In genomic region chr4:40629401-40630334, GRCh38 we compare ENCODE assay signal across 9 cellular contexts. TPM values are rescaled to one million over a fixed set of nuclear protein-coding genes. Genes with fewer than 3 reads are reported as not detected.
A peak's percentile ranks its signal among the peaks of the same experiment; 100 is the strongest.
DNase-seq lines count a peak whose midpoint lies in the region; TF ChIP-seq lines count a peak whose summit lies in the region.
"Had no signal": no experiment of that assay in that cellular context is flagged by ENCODE, and none has a peak within 500 bp of the region (broad histone marks: within the 10 kb centered on the region; RNA-seq: fewer than 3 reads in every experiment).

Gene RBM47 (minus strand): TSS chr4:40629864. CDS start chr4:40438893, 190,971 bp downstream.

- H3K4me3 ChIP-seq in HEK293 (ENCODE audit: low read depth, low read length) (peak within 1 kb of the TSS; percentile 55), NB4 (ENCODE audit: low read depth, low read length) (peak within 1 kb of the TSS; percentile 56), suprapubic skin (peak within 1 kb of the TSS; percentile 73)

- CTCF ChIA-PET in HEK293 (lab: Yijun Ruan, JAX), result no interaction called here

- WGBS in suprapubic skin, result 1% methylated on average over 44 of the region's 53 CpGs

- peak; percentile 23 for DNase-seq in NCI-H146 (lab: John Stamatoyannopoulos, UW)
- no peak for DNase-seq in NCI-H146 treated with DMSO at 0.1 percent for 48 hours (lab: John Stamatoyannopoulos, UW; ENCODE audit: unreplicated experiment)
- DNase-seq in NB4 (ENCODE audit: low read depth), result peak; percentile 57
- peak; percentile 43 to 47 for DNase-seq in activated CD4-positive, alpha-beta T cell treated with anti-CD3 and anti-CD28 coated beads, Interleukin-2, amount 50 U/mL, for 48 hours
- no peak for DNase-seq in epithelial cell of prostate (ENCODE audit: low read depth, low spot score)
- DNase-seq in mucosa of gallbladder (ENCODE audit: low spot score), result peak; percentile 78
- peak; percentile 79 to 89 for DNase-seq in suprapubic skin (ENCODE audit: low spot score in 2 of 2)
- DNase-seq: DND-41 had no signal

- H3K27ac ChIP-seq in HEK293 (ENCODE audit: extremely low read depth, low read depth, low read length), result peak within 1 kb of the TSS; percentile 86
- peak within 1 kb of the TSS; percentile 97 for H3K27ac ChIP-seq in epithelial cell of prostate
- H3K27ac ChIP-seq in suprapubic skin, result peak within 1 kb of the TSS; percentile 95

- TF ChIP-seq POLR2A in NB4 (IDR thresholded peaks at IDR 0.05; ENCODE audit: extremely low read depth, insufficient read length), result no peak
- TF ChIP-seq POLR2A in suprapubic skin (IDR thresholded peaks at IDR 0.05), result peak in 1 of 2 donors; percentile 30

- no peaks in the 10 kb centered on the region for H3K36me3 ChIP-seq in HEK293 (ENCODE audit: control insufficient read depth in 2 of 2, insufficient read depth in 1 of 2, low read length in 2 of 2)
- H3K36me3 ChIP-seq in suprapubic skin, result no peaks in the 10 kb centered on the region

- TF ChIP-seq CTCF in HEK293 (tag by site-specific recombination; IDR thresholded peaks at IDR 0.05), result no peak
- no peak for TF ChIP-seq CTCF in NB4 (IDR thresholded peaks at IDR 0.05; ENCODE audit: low read depth, low read length)
- TF ChIP-seq CTCF in suprapubic skin (IDR thresholded peaks at IDR 0.05), result no peak

- H3K9me3 ChIP-seq in HEK293 (ENCODE audit: control insufficient read depth, insufficient read depth, low read depth, low read length) (no peaks in the 10 kb centered on the region), suprapubic skin (no peaks in the 10 kb centered on the region)

- POLR2A ChIA-PET in HEK293 (lab: Yijun Ruan, JAX), result interaction anchor here (0.5 to 0.9 kb wide), 2 partner anchors 20 to 295 kb away, joined by 3 to 5 read pairs; no protein-coding TSS in a partner anchor

- no peaks in the 10 kb centered on the region for H3K27me3 ChIP-seq in suprapubic skin

- no peak for TF ChIP-seq EP300 in suprapubic skin (IDR thresholded peaks at IDR 0.05)

- H3K4me1 ChIP-seq in HEK293 (ENCODE audit: control insufficient read depth, insufficient read depth, low read length) (peaks cover 3% of the 10 kb centered on the region; the same call in 1 of the 2 replicates), suprapubic skin (peaks cover 26% of the 10 kb centered on the region)

TF ChIP-seq in HEK293, 187 proteins besides CTCF, POLR2A, EP300 and RAD21 (continues in another document):
- no peak for TF ChIP-seq HOXD13 (CRISPR knock-in tag; IDR thresholded peaks at IDR 0.05; ENCODE audit: borderline replicate concordance)
- TF ChIP-seq SCRT1 (tag by site-specific recombination; IDR thresholded peaks at IDR 0.05; ENCODE audit: borderline replicate concordance), result no peak
- TF ChIP-seq SETDB1 (IDR thresholded peaks at IDR 0.05; ENCODE audit: insufficient read length, low read length), result no peak
- no peak for TF ChIP-seq ZNF19 (tag by site-specific recombination; IDR thresholded peaks at IDR 0.05; ENCODE audit: low read depth)
- no peak for TF ChIP-seq REST (tag by site-specific recombination; IDR thresholded peaks at IDR 0.05)
- TF ChIP-seq ZNF701 (tag by site-specific recombination; IDR thresholded peaks at IDR 0.05), result no peak
- TF ChIP-seq ZNF214 (tag by site-specific recombination; IDR thresholded peaks at IDR 0.05; ENCODE audit: borderline replicate concordance), result no peak
- TF ChIP-seq ZNF777 (tag by site-specific recombination; IDR thresholded peaks at IDR 0.05; ENCODE audit: borderline replicate concordance), result no peak
- no peak for TF ChIP-seq ZNF639 (tag by site-specific recombination; IDR thresholded peaks at IDR 0.05)
- TF ChIP-seq MZF1 (tag by site-specific recombination; IDR thresholded peaks at IDR 0.05; ENCODE audit: borderline replicate concordance), result no peak
- no peak for TF ChIP-seq ZNF202 (tag by site-specific recombination; IDR thresholded peaks at IDR 0.05; ENCODE audit: borderline replicate concordance)
- no peak for TF ChIP-seq HOXC10 (CRISPR knock-in tag; IDR thresholded peaks at IDR 0.05)
- peak; percentile 85 for TF ChIP-seq ZBTB26 (tag by site-specific recombination; optimal IDR thresholded peaks at IDR 0.05)
- TF ChIP-seq ZNF48 (tag by site-specific recombination; IDR thresholded peaks at IDR 0.05), result no peak
- TF ChIP-seq ZNF513 (tag by site-specific recombination; IDR thresholded peaks at IDR 0.05), result no peak

RNA-seq across cellular contexts. Expression of gene RBM47, which starts in this region (rescaled TPM):
- total RNA-seq in mucosa of gallbladder, result 143 TPM
- total RNA-seq in suprapubic skin, result 100 to 1,000 TPM in 1 of 4 donors, 10 to 100 TPM in 3; 40.2 to 286 (median 47.4) TPM

Comparison
In these comparisons a context has a peak if more than half of its experiments do, and no peak if none do; other contexts are left out.
1. DNase-seq: peak in NCI-H146 (single experiment), NB4 (single experiment), activated CD4-positive, alpha-beta T cell treated with anti-CD3 and anti-CD28 coated beads, Interleukin-2, amount 50 U/mL, for 48 hours (2 of 2), mucosa of gallbladder (single experiment) and suprapubic skin (2 of 2); none in NCI-H146 treated with DMSO at 0.1 percent for 48 hours (single experiment) and epithelial cell of prostate (single experiment).
2. Peak in every context shown above with its lines, with median percentiles within 50 percentile points of each other: H3K27ac ChIP-seq and H3K4me3 ChIP-seq.